ENCODE assay signal across 9 cellular contexts in the genomic region with DNA sequence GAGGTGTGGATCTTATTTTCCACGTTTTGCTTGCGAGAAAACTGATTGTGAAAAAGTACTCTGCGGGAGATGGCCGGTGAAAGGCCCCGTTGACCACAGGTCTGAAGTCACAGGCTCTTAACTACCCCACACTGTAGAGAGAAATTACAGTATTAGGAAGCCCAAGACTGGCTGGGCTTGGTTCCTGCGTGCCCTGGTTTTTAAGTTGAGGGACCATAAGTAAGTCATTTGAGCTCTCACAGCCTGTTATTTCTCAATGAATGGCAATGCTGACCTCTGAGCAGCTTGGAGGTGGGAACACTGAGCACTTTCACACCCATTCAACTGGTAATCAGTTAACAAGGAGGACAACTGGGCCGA. TPM values are rescaled to one million over a fixed set of nuclear protein-coding genes. Genes with fewer than 3 reads are reported as not detected.
DNase-seq lines count a peak whose midpoint lies in the region; ATAC-seq, FAIRE-seq and TF ChIP-seq lines count a peak whose summit lies in the region.
"Had no signal": no experiment of that assay in that cellular context is flagged by ENCODE, and none has a peak within 500 bp of the region (broad histone marks: within the 10 kb centered on the region; RNA-seq: fewer than 3 reads in every experiment).

No MANE protein-coding gene starts in this region.

- no TSS peak for BruUV-seq in GM12878 (replicated peaks; lab: Mats Ljungman, UMichigan)

- in situ Hi-C loops in GM12878 (cut with MboI), result no loop called here

- H3K79me2 ChIP-seq in GM12878 (ENCODE audit: control insufficient read depth, insufficient read depth, low read length), result no peaks in the 10 kb centered on the region

- 0 out of 2 replicates have a peak overlapping the region, but pooled peaks have one; percentile 3 for H3K4me2 ChIP-seq in GM12878 (ENCODE audit: control insufficient read depth, insufficient read depth)

- H3K4me1 ChIP-seq in GM12878 (ENCODE audit: control insufficient read depth, insufficient read depth, low read length) (peaks cover 27% of the 10 kb centered on the region), muscle layer of colon (ENCODE audit: insufficient read depth, low read length) (peaks cover 40% of the 10 kb centered on the region)

- DNase-seq in EH (ENCODE audit: low read depth) (peak; percentile 25), GM12878 (ENCODE audit: low read depth, low spot score) (no peak), NCI-H226 (no peak), T-helper 2 cell (no peak)
- DNase-seq in activated CD8-positive, alpha-beta memory T cell treated with anti-CD3 and anti-CD28 coated beads, Interleukin-2, amount 50 U/mL, for 48 hours, result no peak

- H3K36me3 ChIP-seq in GM12878 (ENCODE audit: control insufficient read depth in 2 of 2, insufficient read depth in 2 of 2, low read length in 1 of 2), result no peaks in the 10 kb centered on the region
- no peaks in the 10 kb centered on the region for H3K36me3 ChIP-seq in muscle layer of colon (ENCODE audit: insufficient read depth, low read length)

- CTCF ChIA-PET in GM12878 (lab: Yijun Ruan, JAX), result interaction anchor here (1.0 to 2.2 kb wide), 3 partner anchors 9 to 86 kb away, joined by 3 to 7 read pairs (median 3); no protein-coding TSS in a partner anchor

- no peak for TF ChIP-seq POLR2A in GM12878 (IDR thresholded peaks at IDR 0.05; ENCODE audit: low read depth, low read length)

- 63% methylated on average over 7 of the region's 7 CpGs for WGBS in GM12878 (ENCODE audit: insufficient coverage, insufficient replicate concordance, low lambda C conversion rate, missing lambda C conversion rate)

- SMC1A ChIA-PET in GM12878 (lab: Charles Lee; ENCODE audit: uncharacterized antibody, unreplicated experiment), result interaction anchor here (0.6 to 5.1 kb wide), 13 partner anchors 9 to 184 kb away, joined by 3 to 23 read pairs (median 4); no protein-coding TSS in a partner anchor

- H3K27ac ChIP-seq in GM12878 (ENCODE audit: control insufficient read depth, insufficient read depth) (no peak overlapping the region), muscle layer of colon (ENCODE audit: low read depth, low read length) (no peak overlapping the region)

- no peaks in the 10 kb centered on the region for H4K20me1 ChIP-seq in GM12878 (ENCODE audit: control insufficient read depth, insufficient read depth)

- RAD21 ChIA-PET in GM12878 (lab: Charles Lee; ENCODE audit: unreplicated experiment), result interaction anchor here (1.3 kb wide), 1 partner anchor 133 kb away, joined by 3 read pairs; no protein-coding TSS in a partner anchor

- intact Hi-C loops in GM12878 (cut with micrococcal nuclease; ENCODE audit: unreplicated experiment), result loop anchor here (5.0 kb wide), 3 partner anchors 127 to 182 kb away; a partner anchor contains a TSS

- TF ChIP-seq CTCF in GM12878 (IDR thresholded peaks at IDR 0.05 in 2 of 3, conservative IDR thresholded peaks at IDR 0.05 in 1 of 3; ENCODE audit: control insufficient read depth in 2 of 3, extremely low read depth in 1 of 3, insufficient read depth in 1 of 3, low read depth in 3 of 3, low read length in 3 of 3), result no peak

- H3K4me3 ChIP-seq in GM12878 (no peak overlapping the region), muscle layer of colon (ENCODE audit: low read depth in 1 of 2, low read length in 2 of 2) (peak overlapping the region; percentile 63 to 71)

- TF ChIP-seq RAD21 in GM12878 (IDR thresholded peaks at IDR 0.05; ENCODE audit: insufficient read depth, low read depth, low read length), result no peak

- TF ChIP-seq EP300 in GM12878 (IDR thresholded peaks at IDR 0.05; ENCODE audit: borderline replicate concordance in 1 of 2, control insufficient read depth in 1 of 2, low read depth in 2 of 2, low read length in 2 of 2), result no peak

- no peak overlapping the region; the same call in 1 of the 2 replicates for H2AFZ ChIP-seq in GM12878 (ENCODE audit: control insufficient read depth, low read depth, low read length)

- no peak overlapping the region for H3K9ac ChIP-seq in GM12878 (ENCODE audit: control insufficient read depth, insufficient read depth, low read length)
- H3K9ac ChIP-seq in muscle layer of colon (ENCODE audit: low read length), result no peak overlapping the region

- FAIRE-seq in GM12878 (lab: Jason Lieb, UNC), result no peak
- FAIRE-seq: colon had no signal

- peak; percentile 26 for ATAC-seq in HG02763 (IDR thresholded peaks at IDR 0.05; ENCODE audit: unreplicated experiment)
- ATAC-seq in GM12878, result peak; percentile 55
- no peak for ATAC-seq in GM18519 (IDR thresholded peaks at IDR 0.05; ENCODE audit: low FRiP score, unreplicated experiment)

- no peaks in the 10 kb centered on the region for H3K27me3 ChIP-seq in GM12878 (replicated peaks in 1 of 2; ENCODE audit: control insufficient read depth in 2 of 2, insufficient read depth in 2 of 2, low read length in 1 of 2)
- no peaks in the 10 kb centered on the region for H3K27me3 ChIP-seq in muscle layer of colon (ENCODE audit: control insufficient read depth in 1 of 2, insufficient read depth in 2 of 2, low read length in 2 of 2)

- POLR2A ChIA-PET in GM12878 (lab: Charles Lee), result no interaction called here

- H3K9me3 ChIP-seq in GM12878 (replicated peaks; ENCODE audit: control insufficient read depth, insufficient read depth, low read length) (no peaks in the 10 kb centered on the region), muscle layer of colon (ENCODE audit: low read length) (no peaks in the 10 kb centered on the region)

TF ChIP-seq in GM12878, 131 proteins besides CTCF, POLR2A, EP300 and RAD21 (continues in another document):
- TF ChIP-seq HCFC1 (IDR thresholded peaks at IDR 0.05; ENCODE audit: low read length) (no peak), SUZ12 (IDR thresholded peaks at IDR 0.05; ENCODE audit: unreplicated experiment) (no peak), SREBF2 (IDR thresholded peaks at IDR 0.05; ENCODE audit: low read length) (no peak), TAF1 (IDR thresholded peaks at IDR 0.05; ENCODE audit: borderline replicate concordance, low read depth, low read length) (no peak), RFX5 (IDR thresholded peaks at IDR 0.05; ENCODE audit: low read depth, low read length) (no peak), RUNX3 (IDR thresholded peaks at IDR 0.05; ENCODE audit: low read length) (peak; percentile 46)
- TF ChIP-seq, protein P1, sequence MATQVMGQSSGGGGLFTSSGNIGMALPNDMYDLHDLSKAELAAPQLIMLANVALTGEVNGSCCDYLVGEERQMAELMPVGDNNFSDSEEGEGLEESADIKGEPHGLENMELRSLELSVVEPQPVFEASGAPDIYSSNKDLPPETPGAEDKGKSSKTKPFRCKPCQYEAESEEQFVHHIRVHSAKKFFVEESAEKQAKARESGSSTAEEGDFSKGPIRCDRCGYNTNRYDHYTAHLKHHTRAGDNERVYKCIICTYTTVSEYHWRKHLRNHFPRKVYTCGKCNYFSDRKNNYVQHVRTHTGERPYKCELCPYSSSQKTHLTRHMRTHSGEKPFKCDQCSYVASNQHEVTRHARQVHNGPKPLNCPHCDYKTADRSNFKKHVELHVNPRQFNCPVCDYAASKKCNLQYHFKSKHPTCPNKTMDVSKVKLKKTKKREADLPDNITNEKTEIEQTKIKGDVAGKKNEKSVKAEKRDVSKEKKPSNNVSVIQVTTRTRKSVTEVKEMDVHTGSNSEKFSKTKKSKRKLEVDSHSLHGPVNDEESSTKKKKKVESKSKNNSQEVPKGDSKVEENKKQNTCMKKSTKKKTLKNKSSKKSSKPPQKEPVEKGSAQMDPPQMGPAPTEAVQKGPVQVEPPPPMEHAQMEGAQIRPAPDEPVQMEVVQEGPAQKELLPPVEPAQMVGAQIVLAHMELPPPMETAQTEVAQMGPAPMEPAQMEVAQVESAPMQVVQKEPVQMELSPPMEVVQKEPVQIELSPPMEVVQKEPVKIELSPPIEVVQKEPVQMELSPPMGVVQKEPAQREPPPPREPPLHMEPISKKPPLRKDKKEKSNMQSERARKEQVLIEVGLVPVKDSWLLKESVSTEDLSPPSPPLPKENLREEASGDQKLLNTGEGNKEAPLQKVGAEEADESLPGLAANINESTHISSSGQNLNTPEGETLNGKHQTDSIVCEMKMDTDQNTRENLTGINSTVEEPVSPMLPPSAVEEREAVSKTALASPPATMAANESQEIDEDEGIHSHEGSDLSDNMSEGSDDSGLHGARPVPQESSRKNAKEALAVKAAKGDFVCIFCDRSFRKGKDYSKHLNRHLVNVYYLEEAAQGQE (IDR thresholded peaks at IDR 0.05; ENCODE audit: low read depth, low read length), result no peak
- TF ChIP-seq, protein P2, sequence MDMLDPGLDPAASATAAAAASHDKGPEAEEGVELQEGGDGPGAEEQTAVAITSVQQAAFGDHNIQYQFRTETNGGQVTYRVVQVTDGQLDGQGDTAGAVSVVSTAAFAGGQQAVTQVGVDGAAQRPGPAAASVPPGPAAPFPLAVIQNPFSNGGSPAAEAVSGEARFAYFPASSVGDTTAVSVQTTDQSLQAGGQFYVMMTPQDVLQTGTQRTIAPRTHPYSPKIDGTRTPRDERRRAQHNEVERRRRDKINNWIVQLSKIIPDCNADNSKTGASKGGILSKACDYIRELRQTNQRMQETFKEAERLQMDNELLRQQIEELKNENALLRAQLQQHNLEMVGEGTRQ (IDR thresholded peaks at IDR 0.05; ENCODE audit: borderline replicate concordance, low read depth, low read length), result no peak

RNA-seq across cellular contexts. Expression of a gene that starts 0.4 kb away (rescaled TPM):
- total RNA-seq in GM12878 (2013; cell fraction: nucleolus; rRNA removed), result 21.4 and 23.5 TPM in 2 replicates
- total RNA-seq in GM12878 (2014; rRNA removed) (10.7 and 12.3 TPM in 2 replicates), GM12878 (2014; rRNA removed; fragmentation: Illumina TruSeq; extraction: Trizol) (10.4 and 11.3 TPM in 2 replicates), GM12878 (2021) (7.1 and 8.4 TPM in 2 replicates)
- polyA plus RNA-seq in GM12878 (2011; ENCODE audit: low read depth), result 3.4 TPM
- polyA plus RNA-seq in GM12878 (2011; rRNA removed) (12.5 and 15.7 TPM in 2 replicates), GM12878 (2014; fragmentation: Illumina TruSeq; extraction: Trizol) (11.0 and 13.7 TPM in 2 replicates), GM12878 (2014; fragmentation: Nextera tagmentation; extraction: Ambion mirVana) (10 to 100 TPM; 12.3 to 19.0 TPM), GM12878 (2014; rRNA removed) (8.2 and 10.1 TPM in 2 replicates), GM12878 (2016; fragmentation: Nextera tagmentation; extraction: Ambion mirVana) (10 to 100 TPM; 29.4 to 30.5 TPM)
- polyA plus RNA-seq in GM12878 (2011; cell fraction: cytosol; rRNA removed), result 6.5 and 7.1 TPM in 2 replicates
- polyA plus RNA-seq in GM12878 (2011; cell fraction: nucleus; rRNA removed), result 5.1 and 7.1 TPM in 2 replicates
- polyA plus RNA-seq in GM12878 (2012), result 4.2 and 8.2 TPM in 2 replicates
- 8.9 and 10.4 TPM in 2 replicates for polyA minus RNA-seq in GM12878 (2011; rRNA and poly(A)+ RNA removed)
- 1.7 and 4.8 TPM in 2 replicates for polyA minus RNA-seq in GM12878 (2011; cell fraction: cytosol; rRNA and poly(A)+ RNA removed)
- polyA minus RNA-seq in GM12878 (2011; cell fraction: nucleus; rRNA and poly(A)+ RNA removed), result 9.9 and 13.5 TPM in 2 replicates
